27 cellular contexts compared by ENCODE assay signal in the genomic region with DNA sequence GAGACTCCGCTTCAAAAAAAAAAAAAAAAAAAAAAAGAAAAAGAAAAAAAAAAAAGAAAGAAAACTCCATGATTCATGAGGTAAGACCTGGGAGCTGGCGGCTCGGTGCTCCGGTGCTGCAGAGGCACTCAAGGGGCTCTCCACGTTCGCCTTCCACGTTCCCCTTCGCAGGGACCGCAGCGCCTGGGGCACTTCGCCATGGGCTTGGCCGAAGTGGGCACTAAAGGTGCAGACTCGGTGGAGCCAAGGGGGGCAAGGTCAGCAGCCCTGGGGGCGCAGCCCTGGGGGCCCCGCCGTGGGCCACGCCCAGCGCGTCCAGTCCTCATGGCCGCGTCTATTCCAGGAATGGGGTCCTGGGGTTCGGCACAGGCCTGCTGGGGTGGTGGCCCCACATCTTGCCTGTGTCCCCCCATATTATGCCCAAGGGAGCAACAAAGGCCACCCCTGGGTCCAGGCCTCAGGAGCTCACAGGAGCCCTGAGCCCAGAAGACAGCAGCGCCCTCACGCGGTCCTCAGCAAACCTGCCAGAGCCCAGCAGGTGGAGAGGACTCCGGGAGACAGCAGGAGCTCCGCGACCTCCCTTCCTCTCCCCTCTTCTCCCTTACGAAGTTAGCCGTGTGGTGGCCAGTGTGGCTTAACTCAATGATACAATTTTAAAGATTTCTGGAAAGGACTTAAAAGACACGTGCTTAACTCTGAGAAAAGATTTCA. TPM values are rescaled to one million over a fixed set of nuclear protein-coding genes. Genes with fewer than 3 reads are reported as not detected.
DNase-seq lines count a peak whose midpoint lies in the region; ATAC-seq, FAIRE-seq and TF ChIP-seq lines count a peak whose summit lies in the region.
"Had no signal": no experiment of that assay in that cellular context is flagged by ENCODE, and none has a peak within 500 bp of the region (broad histone marks: within the 10 kb centered on the region; RNA-seq: fewer than 3 reads in every experiment).

No MANE protein-coding gene starts in this region.

- H3K4ac ChIP-seq in H1 (replicated peaks; ENCODE audit: insufficient read length, low read depth, low read length) (no peak overlapping the region), trophoblast cell (ENCODE audit: low read depth, low read length) (peak overlapping the region; percentile 86)

- H3K23me2 ChIP-seq in H1 (ENCODE audit: low read depth, low read length) = 0 out of 2 replicates have a peak, but pooled peaks cover 3% of the 10 kb centered on the region

- no peak for ATAC-seq in GM18498 (IDR thresholded peaks at IDR 0.05; ENCODE audit: unreplicated experiment)
- ATAC-seq: A549, Panc1, SK-N-SH treated with all-trans-retinoic acid at 6 μM for 48 hours had no signal

- H3K18ac ChIP-seq in H1 (ENCODE audit: extremely low read depth, low read length) (no peak overlapping the region), trophoblast cell (ENCODE audit: low read length) (peak overlapping the region; percentile 73)

- H3K23ac ChIP-seq in H1 (ENCODE audit: insufficient read length) (no peak overlapping the region), trophoblast cell (ENCODE audit: low read length) (no peak overlapping the region)

- peak; percentile 15 for DNase-seq in COLO668 (lab: John Stamatoyannopoulos, UW; ENCODE audit: unreplicated experiment)
- peak; percentile 72 for DNase-seq in HuH-7 (ENCODE audit: low spot score)
- no peak for DNase-seq in H1 (ENCODE audit: low read depth in 1 of 2, low spot score in 2 of 2)
- DNase-seq in trophoblast cell = no peak
- DNase-seq in activated CD4-positive, CD25-positive, alpha-beta regulatory T cell treated with anti-CD3 and anti-CD28 coated beads, Interleukin-2, amount 50 U/mL, for 72 hours = no peak
- no peak for DNase-seq in NCI-H446 treated with DMSO at 0.1 percent for 48 hours (lab: John Stamatoyannopoulos, UW)
- DNase-seq: AML-193; CD4-positive, alpha-beta T cell; COR-L47; DMS79 treated with DMSO at 0.1 percent for 48 hours; GF-D8; KG1; MG63; NCI-H1105 treated with DMSO at 0.1 percent for 48 hours; NCI-H2029; NCI-H526 treated with DMSO at 0.1 percent for 48 hours; SIG-M5 had no signal

- H2BK120ac ChIP-seq in H1 (replicated peaks; ENCODE audit: low read depth, low read length) = no peak overlapping the region
- no peak overlapping the region for H2BK120ac ChIP-seq in trophoblast cell (ENCODE audit: insufficient read depth, low read length, poor library complexity)

- H3K27ac ChIP-seq in H1 (ENCODE audit: low read depth, low read length) = no peak overlapping the region
- no peak overlapping the region for H3K27ac ChIP-seq in trophoblast cell (ENCODE audit: low read depth, low read length)
- H3K27ac ChIP-seq: A549; BLaER1 treated with 17β-estradiol and CSF1 and Interleukin-3, amounts not matched to agents 10 nM and 100 nM; RWPE1 had no signal

- no peak overlapping the region for H3K4me3 ChIP-seq in H1 (ENCODE audit: extremely low read depth in 1 of 4, insufficient read depth in 2 of 4, low read depth in 3 of 4, low read length in 4 of 4)
- H3K4me3 ChIP-seq in trophoblast cell (ENCODE audit: low read depth, low read length) = no peak overlapping the region
- H3K4me3 ChIP-seq: A549; BLaER1 treated with 17β-estradiol and CSF1 and Interleukin-3, amounts not matched to agents 10 nM and 100 nM; MG63 had no signal

- H3K4me2 ChIP-seq in H1 (ENCODE audit: insufficient read depth in 1 of 2, low read depth in 2 of 2, low read length in 2 of 2) = no peak overlapping the region
- H3K4me2 ChIP-seq in trophoblast cell (ENCODE audit: low read length) = no peak overlapping the region
- H3K4me2 ChIP-seq: A549 had no signal

- H4K5ac ChIP-seq in H1 (ENCODE audit: insufficient read length, low read depth, low read length) = no peak overlapping the region

- peak overlapping the region; percentile 48 for H4K12ac ChIP-seq in trophoblast cell (ENCODE audit: low read depth, low read length)

- TF ChIP-seq RAD21 in H1 (IDR thresholded peaks at IDR 0.05 in 1 of 2, conservative IDR thresholded peaks at IDR 0.05 in 1 of 2; ENCODE audit: low read depth in 2 of 2, low read length in 2 of 2) = peak; percentile 3 to 42; a peak in 1 of 4 replicates

- H3K14ac ChIP-seq in H1 (ENCODE audit: insufficient read length) (no peak overlapping the region), trophoblast cell (ENCODE audit: low read length) (no peak overlapping the region)

- H3K56ac ChIP-seq in H1 (replicated peaks; ENCODE audit: insufficient read length, low read depth, low read length) = no peak overlapping the region

- TF ChIP-seq CTCF in H1 (IDR thresholded peaks at IDR 0.05; ENCODE audit: control extremely low read depth in 1 of 3, insufficient read depth in 1 of 3, low read depth in 1 of 3, low read length in 3 of 3) = peak; percentile 21 to 30 (median 22)

- no peak overlapping the region for H2BK5ac ChIP-seq in H1 (ENCODE audit: low read depth, low read length)
- no peak overlapping the region for H2BK5ac ChIP-seq in trophoblast cell (ENCODE audit: low read depth, low read length, poor library complexity)

- no peak for TF ChIP-seq EP300 in H1 (IDR thresholded peaks at IDR 0.05; ENCODE audit: borderline replicate concordance in 1 of 2, low read depth in 2 of 2, low read length in 2 of 2)

- WGBS in H1 (ENCODE audit: extremely low coverage in 1 of 2, insufficient coverage in 1 of 2, insufficient read length in 1 of 2, insufficient replicate concordance in 2 of 2, low coverage in 1 of 2, low lambda C conversion rate in 2 of 2, missing lambda C conversion rate in 1 of 2), 2 experiments = 96% methylated on average over 25 of the region's 31 CpGs; no CpG with 5 or more reads in 1 of the 2 experiments
- no CpG with 5 or more reads among the region's 31 CpGs for WGBS in trophoblast cell (ENCODE audit: extremely low coverage, insufficient coverage, insufficient read length)

- H3K4me1 ChIP-seq in H1 (replicated peaks in 1 of 4; ENCODE audit: control insufficient read depth in 3 of 4, insufficient read depth in 4 of 4, low read length in 3 of 4) (peaks cover 0 to 4% (median 1%) of the 10 kb centered on the region in 4 experiments; a peak in 4 of 7 replicates), trophoblast cell (ENCODE audit: control insufficient read depth in 1 of 2, insufficient read depth in 2 of 2, low read length in 2 of 2) (peaks cover 0 to 2% of the 10 kb centered on the region in 2 experiments)
- H3K4me1 ChIP-seq: A549 had no signal

- H2BK12ac ChIP-seq in H1 (ENCODE audit: low read depth, low read length) = no peak overlapping the region
- no peak overlapping the region for H2BK12ac ChIP-seq in trophoblast cell (ENCODE audit: low read length)

- H2AFZ ChIP-seq in H1 (ENCODE audit: low read length) = no peak overlapping the region
- H2AFZ ChIP-seq in trophoblast cell (ENCODE audit: insufficient read depth, low read length, poor library complexity) = no peak overlapping the region

- H2AK5ac ChIP-seq in H1 (ENCODE audit: low read depth, low read length) (no peak overlapping the region), trophoblast cell (ENCODE audit: low read length) (no peak overlapping the region)

- H3K27me3 ChIP-seq in H1 (replicated peaks in 1 of 4; ENCODE audit: control insufficient read depth in 3 of 4, extremely low read depth in 1 of 4, insufficient read depth in 3 of 4, low read length in 3 of 4) = no peaks in the 10 kb centered on the region
- no peaks in the 10 kb centered on the region for H3K27me3 ChIP-seq in trophoblast cell (ENCODE audit: insufficient read depth, low read length)
- H3K27me3 ChIP-seq: MG63 had no signal

- H4K91ac ChIP-seq in H1 (replicated peaks; ENCODE audit: insufficient read length, low read length) = no peak overlapping the region
- no peak overlapping the region for H4K91ac ChIP-seq in trophoblast cell (ENCODE audit: low read depth, low read length)

- H4K8ac ChIP-seq in H1 (ENCODE audit: extremely low read depth, insufficient read depth, low read length) (peak overlapping the region; percentile 79), trophoblast cell (ENCODE audit: low read depth, low read length) (no peak overlapping the region)

- TF ChIP-seq POLR2A in H1 (IDR thresholded peaks at IDR 0.05; ENCODE audit: control extremely low read depth in 1 of 2, low read depth in 2 of 2, low read length in 2 of 2) = no peak

- H3K9ac ChIP-seq in H1 (replicated peaks in 1 of 4; ENCODE audit: extremely low read depth in 1 of 4, low read depth in 3 of 4, low read length in 3 of 4) (no peak overlapping the region), trophoblast cell (ENCODE audit: low read length) (no peak overlapping the region)
- H3K9ac ChIP-seq: BLaER1 treated with 17β-estradiol and CSF1 and Interleukin-3, amounts not matched to agents 10 nM and 100 nM had no signal

- CTCF ChIA-PET in H1 (lab: Charles Lee; ENCODE audit: partially characterized antibody) = interaction anchor here (0.5 to 3.7 kb wide), 16 partner anchors 11 to 191 kb away, joined by 3 to 20 read pairs (median 4); partner anchors contain the start of gene TPD52L2

- H3K79me2 ChIP-seq in H1 (ENCODE audit: control insufficient read depth in 1 of 2, insufficient read depth in 2 of 2, low read length in 2 of 2) (peaks cover 0 to 12% of the 10 kb centered on the region in 2 experiments; a peak in 2 of 4 replicates), trophoblast cell (ENCODE audit: control insufficient read depth, insufficient read depth, low read length, poor library complexity) (peaks cover 1% of the 10 kb centered on the region)

- no peaks in the 10 kb centered on the region for H3K36me3 ChIP-seq in H1 (ENCODE audit: control insufficient read depth in 2 of 4, insufficient read depth in 4 of 4, low read length in 3 of 4)
- H3K36me3 ChIP-seq in trophoblast cell (ENCODE audit: control insufficient read depth in 1 of 2, insufficient read depth in 2 of 2, low read length in 2 of 2) = peaks cover 2 to 3% of the 10 kb centered on the region in 2 experiments
- H3K36me3 ChIP-seq: BLaER1 treated with 17β-estradiol and CSF1 and Interleukin-3, amounts not matched to agents 10 nM and 100 nM; MG63 had no signal

- no peak overlapping the region for H2BK15ac ChIP-seq in H1 (ENCODE audit: low read length)

- FAIRE-seq in H1 (lab: Jason Lieb, UNC) = no peak
- FAIRE-seq: A549, GM12891, H54 had no signal

- H3K9me3 ChIP-seq in H1 (ENCODE audit: insufficient read depth in 2 of 2, low read depth in 1 of 2, low read length in 1 of 2) (no peaks in the 10 kb centered on the region), trophoblast cell (ENCODE audit: insufficient read depth, low read depth, low read length) (no peaks in the 10 kb centered on the region)
- H3K9me3 ChIP-seq: A549, MG63 had no signal

- POLR2A ChIA-PET in H1 (lab: Charles Lee; ENCODE audit: partially characterized antibody) = interaction anchor here (0.8 kb wide), 2 partner anchors 20 to 50 kb away, joined by 3 to 4 read pairs; no protein-coding TSS in a partner anchor

- H4K20me1 ChIP-seq in H1 (replicated peaks in 1 of 2; ENCODE audit: control insufficient read depth in 1 of 2, insufficient read depth in 2 of 2, low read length in 2 of 2) = peaks cover 0 to 11% of the 10 kb centered on the region in 2 experiments

- peaks cover 17% of the 10 kb centered on the region for H3K79me1 ChIP-seq in H1 (ENCODE audit: low read depth, low read length)
- no peaks in the 10 kb centered on the region for H3K79me1 ChIP-seq in trophoblast cell (ENCODE audit: low read length)

- no peak overlapping the region for H2BK20ac ChIP-seq in H1 (ENCODE audit: low read length)

RNA-seq across cellular contexts. Expression of gene ZBTB46, which starts 21.9 kb away (rescaled TPM):
- total RNA-seq in H1 (2021; fragmentation: NEBNext Ultra II Directional; extraction: Animal tissue kit (Norgen Biotek cat#: 25700)) = 21.1 and 22.4 TPM in 2 replicates
- polyA plus RNA-seq in H1 (2011; rRNA removed) = 6.4 and 10.7 TPM in 2 replicates
- 8.6 TPM for polyA plus RNA-seq in H1 (2011; cell fraction: cytosol; rRNA removed)
- polyA plus RNA-seq in H1 (2011; cell fraction: nucleus; rRNA removed) = 14.3 TPM
- 8.5 to 11.4 TPM (median 10.9 TPM) in 4 replicates for polyA plus RNA-seq in H1 (2012, experiment 1 of 2)
- polyA plus RNA-seq in H1 (2012, experiment 2 of 2) = 11.3 TPM
- 7.1 TPM for polyA plus RNA-seq in H1 (2013, experiment 1 of 2)
- 7.8 TPM for polyA plus RNA-seq in H1 (2013, experiment 2 of 2)
- polyA minus RNA-seq in H1 (2011; rRNA and poly(A)+ RNA removed) = 32.8 and 34.9 TPM in 2 replicates
- polyA minus RNA-seq in H1 (2011; cell fraction: cytosol; rRNA and poly(A)+ RNA removed) = 22.2 TPM
- 18.9 TPM for polyA minus RNA-seq in H1 (2011; cell fraction: nucleus; rRNA and poly(A)+ RNA removed)
- polyA plus RNA-seq in trophoblast cell (2013) = 5.9 and 6.3 TPM in 2 replicates

RNA-seq across cellular contexts. Expression of gene ABHD16B, which starts 52.2 kb away (rescaled TPM):
- not detected in 2 replicates for total RNA-seq in H1 (2021; fragmentation: NEBNext Ultra II Directional; extraction: Animal tissue kit (Norgen Biotek cat#: 25700))
- polyA plus RNA-seq in H1 (2011; rRNA removed) = 0.05 TPM in 1 of 2 replicates, not detected in the other
- polyA plus RNA-seq in H1 (2011; cell fraction: cytosol; rRNA removed) = not detected
- polyA plus RNA-seq in H1 (2011; cell fraction: nucleus; rRNA removed) = not detected
- polyA plus RNA-seq in H1 (2012, experiment 1 of 2) = not detected in 4 replicates
- polyA plus RNA-seq in H1 (2012, experiment 2 of 2) = not detected
- polyA plus RNA-seq in H1 (2013, experiment 1 of 2) = not detected
- polyA plus RNA-seq in H1 (2013, experiment 2 of 2) = not detected
- polyA minus RNA-seq in H1 (2011; rRNA and poly(A)+ RNA removed) = not detected in 2 replicates
- not detected for polyA minus RNA-seq in H1 (2011; cell fraction: cytosol; rRNA and poly(A)+ RNA removed)
- polyA minus RNA-seq in H1 (2011; cell fraction: nucleus; rRNA and poly(A)+ RNA removed) = not detected
- not detected in 2 replicates for polyA plus RNA-seq in trophoblast cell (2013)
- total RNA-seq: CD4-positive, alpha-beta T cell; HT1080; NCI-H460 had no signal
- polyA plus RNA-seq: A549 had no signal

RNA-seq across cellular contexts. Expression of gene TPD52L2, which starts 56.0 kb away (rescaled TPM):
- 77.1 and 78.1 TPM in 2 replicates for total RNA-seq in H1 (2021; fragmentation: NEBNext Ultra II Directional; extraction: Animal tissue kit (Norgen Biotek cat#: 25700))
- polyA plus RNA-seq in H1 (2011; rRNA removed) = 80.2 and 96.5 TPM in 2 replicates
- 101 TPM for polyA plus RNA-seq in H1 (2011; cell fraction: cytosol; rRNA removed)
- 124 TPM for polyA plus RNA-seq in H1 (2011; cell fraction: nucleus; rRNA removed)
- polyA plus RNA-seq in H1 (2012, experiment 1 of 2) = 61.9 to 82.8 TPM (median 77.6 TPM) in 4 replicates
- polyA plus RNA-seq in H1 (2012, experiment 2 of 2) = 87.8 TPM
- polyA plus RNA-seq in H1 (2013, experiment 1 of 2) = 57.0 TPM
- polyA plus RNA-seq in H1 (2013, experiment 2 of 2) = 55.6 TPM
- polyA minus RNA-seq in H1 (2011; rRNA and poly(A)+ RNA removed) = 52.5 and 67.0 TPM in 2 replicates
- 78.2 TPM for polyA minus RNA-seq in H1 (2011; cell fraction: cytosol; rRNA and poly(A)+ RNA removed)
- polyA minus RNA-seq in H1 (2011; cell fraction: nucleus; rRNA and poly(A)+ RNA removed) = 31.7 TPM
- polyA plus RNA-seq in trophoblast cell (2013) = 67.0 and 68.3 TPM in 2 replicates

Comparison
In these comparisons a context has a peak if more than half of its experiments do, and no peak if none do; other contexts are left out.
1. DNase-seq: peak in COLO668 (single experiment) and HuH-7 (single experiment); none in H1 (0 of 2), trophoblast cell (0 of 2), activated CD4-positive, CD25-positive, alpha-beta regulatory T cell treated with anti-CD3 and anti-CD28 coated beads, Interleukin-2, amount 50 U/mL, for 72 hours (single experiment) and NCI-H446 treated with DMSO at 0.1 percent for 48 hours (single experiment).